ENCODE assay signal across 18 cellular contexts in the genomic region with DNA sequence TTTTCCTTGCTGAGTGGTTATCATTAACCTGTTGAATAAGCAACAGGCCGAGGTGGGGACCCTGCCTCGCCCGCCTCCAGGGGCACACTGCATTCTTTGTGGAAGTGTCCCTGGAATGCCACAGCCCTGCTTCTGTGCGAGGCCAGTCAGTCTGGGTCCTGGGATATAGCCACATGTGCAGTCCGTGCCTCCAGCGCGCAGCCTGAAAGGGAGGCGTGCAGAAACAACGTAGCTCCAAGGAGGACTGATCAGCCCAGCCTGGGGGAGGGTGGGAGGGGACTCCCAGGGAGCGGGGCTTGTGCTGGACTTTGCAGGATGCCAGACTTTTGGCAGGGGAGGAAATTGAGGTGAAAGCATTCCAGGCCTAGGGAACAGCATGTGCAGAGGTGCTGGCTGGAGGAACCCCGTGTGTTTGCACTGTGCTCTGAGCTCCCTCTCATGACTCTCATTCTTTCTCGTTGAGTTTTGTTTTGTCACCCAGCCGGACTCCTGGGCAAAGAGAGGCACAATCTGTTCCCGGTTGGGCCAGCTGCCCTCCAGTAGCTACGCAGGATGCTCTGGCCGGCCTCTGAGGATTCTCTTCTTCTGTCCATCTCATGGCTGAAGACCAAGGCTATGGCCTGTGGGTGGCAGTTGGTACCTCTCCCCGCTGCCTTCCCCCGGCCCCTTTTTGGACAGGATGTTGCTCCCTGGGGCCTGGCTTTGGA. TPM values are rescaled to one million over a fixed set of nuclear protein-coding genes. Genes with fewer than 3 reads are reported as not detected.
DNase-seq lines count a peak whose midpoint lies in the region; ATAC-seq, FAIRE-seq and TF ChIP-seq lines count a peak whose summit lies in the region.
"Had no signal": no experiment of that assay in that cellular context is flagged by ENCODE, and none has a peak within 500 bp of the region (broad histone marks: within the 10 kb centered on the region; RNA-seq: fewer than 3 reads in every experiment).

No MANE protein-coding gene starts in this region.

- no peaks in the 10 kb centered on the region for H3K27me3 Mint-ChIP-seq in HFFc6 (ENCODE audit: insufficient read depth)
- no peaks in the 10 kb centered on the region for H3K27me3 Mint-ChIP-seq in activated CD4-positive, alpha-beta T cell treated with anti-CD3 and anti-CD28 coated beads for 36 hours
- H3K27me3 Mint-ChIP-seq: activated CD4-positive, alpha-beta memory T cell treated with anti-CD3 and anti-CD28 coated beads for 36 hours; CD4-positive, alpha-beta T cell had no signal

- CTCF ChIA-PET in A549 (lab: Yijun Ruan, JAX) = interaction anchor here (0.7 to 1.3 kb wide), 6 partner anchors 9 to 78 kb away, joined by 3 to 4 read pairs (median 3); no protein-coding TSS in a partner anchor
- CTCF ChIA-PET in activated CD4-positive, alpha-beta T cell treated with anti-CD3 and anti-CD28 coated beads for 36 hours (lab: Charles Lee) = interaction anchor here (0.6 to 0.8 kb wide), 2 partner anchors 68 to 180 kb away, joined by 3 read pairs; no protein-coding TSS in a partner anchor

- no peaks in the 10 kb centered on the region for H3K36me3 Mint-ChIP-seq in HFFc6 (ENCODE audit: low read depth)
- H3K36me3 Mint-ChIP-seq in activated CD4-positive, alpha-beta T cell treated with anti-CD3 and anti-CD28 coated beads for 36 hours (ENCODE audit: low read depth) = peaks cover 16% of the 10 kb centered on the region

- TF ChIP-seq CTCF in A549 (IDR thresholded peaks at IDR 0.05) (no peak), HFFc6 (IDR thresholded peaks at IDR 0.05) (no peak), psoas muscle (IDR thresholded peaks at IDR 0.05) (no peak), sigmoid colon (IDR thresholded peaks at IDR 0.05) (no peak)

- H3K36me3 ChIP-seq in psoas muscle (ENCODE audit: insufficient read depth in 1 of 2, low read depth in 1 of 2) (no peaks in the 10 kb centered on the region), sigmoid colon (no peaks in the 10 kb centered on the region)
- H3K36me3 ChIP-seq: cardiac muscle cell, gastroesophageal sphincter had no signal

- no peak for ATAC-seq in A549
- ATAC-seq in psoas muscle = peak in 3 of 4 donors; percentile 54 to 82 (median 76)
- no peak for ATAC-seq in HG03520 (IDR thresholded peaks at IDR 0.05; ENCODE audit: unreplicated experiment)
- ATAC-seq in activated CD4-positive, alpha-beta T cell treated with anti-CD3 and anti-CD28 coated beads for 36 hours = no peak
- ATAC-seq: gastroesophageal sphincter, GM12878, mucosa of descending colon had no signal

- peaks cover 64% of the 10 kb centered on the region for H3K4me1 Mint-ChIP-seq in HFFc6 (ENCODE audit: low read depth)
- peaks cover 80% of the 10 kb centered on the region for H3K4me1 Mint-ChIP-seq in activated CD4-positive, alpha-beta T cell treated with anti-CD3 and anti-CD28 coated beads for 36 hours

- TF ChIP-seq POLR2A in A549 (IDR thresholded peaks at IDR 0.05; ENCODE audit: low read length) = no peak
- no peak for TF ChIP-seq POLR2A in sigmoid colon (IDR thresholded peaks at IDR 0.05)

- TF ChIP-seq EP300 in A549 (IDR thresholded peaks at IDR 0.05) = no peak
- peak in 1 of 4 donors; percentile 83 for TF ChIP-seq EP300 in sigmoid colon (IDR thresholded peaks at IDR 0.05)

- H3K4me3 Mint-ChIP-seq in HFFc6 = no peak overlapping the region
- H3K4me3 Mint-ChIP-seq in activated CD4-positive, alpha-beta T cell treated with anti-CD3 and anti-CD28 coated beads for 36 hours = no peak overlapping the region
- H3K4me3 Mint-ChIP-seq: activated CD4-positive, alpha-beta memory T cell treated with anti-CD3 and anti-CD28 coated beads for 36 hours; CD4-positive, alpha-beta T cell; neural crest cell; T-helper 2 cell treated with Interferon-gamma antibody and Interleukin-4, amounts not matched to agents 5 μg/mL and 100 μg/mL, for 36 hours had no signal

- POLR2A ChIA-PET in A549 (lab: Yijun Ruan, JAX) = interaction anchor here (0.8 kb wide), 1 partner anchor 39 kb away, joined by 3 read pairs; no protein-coding TSS in a partner anchor
- POLR2A ChIA-PET in activated CD4-positive, alpha-beta T cell treated with anti-CD3 and anti-CD28 coated beads for 36 hours (lab: Charles Lee) = no interaction called here

- 86% methylated on average over 18 of the region's 18 CpGs for WGBS in A549 (ENCODE audit: missing lambda C conversion rate)
- 44 to 65% (median 53%) methylated on average over 18 of the region's 18 CpGs for WGBS in psoas muscle, 3 donors
- WGBS in sigmoid colon, 2 donors = 91 to 93% methylated on average over 18 of the region's 18 CpGs

- FAIRE-seq in A549 (lab: Jason Lieb, UNC) = no peak
- FAIRE-seq: GM12878 had no signal

- no peak for DNase-seq in A549 (ENCODE audit: low read depth in 1 of 2, low spot score in 1 of 2)
- no peak for DNase-seq in HFFc6
- DNase-seq in islet precursor cell = peak; percentile 77
- DNase-seq in psoas muscle = peak in 1 of 2 donors; percentile 48
- DNase-seq in activated CD4-positive, alpha-beta T cell treated with anti-CD3 and anti-CD28 coated beads for 36 hours = no peak
- DNase-seq in NCI-H187 treated with DMSO at 0.1 percent for 48 hours (lab: John Stamatoyannopoulos, UW) = no peak
- no peak for DNase-seq in sigmoid colon
- DNase-seq: activated CD4-positive, alpha-beta memory T cell treated with anti-CD3 and anti-CD28 coated beads for 36 hours; CD4-positive, alpha-beta T cell; mucosa of descending colon; NCI-H1930; stimulated activated CD8-positive, alpha-beta memory T cell treated with anti-CD3 and anti-CD28 coated beads, Interleukin-4, amount 100 ng/mL, for 48 hours had no signal

- H3K4me3 ChIP-seq in A549 (no peak overlapping the region), psoas muscle (no peak overlapping the region), sigmoid colon (no peak overlapping the region)
- H3K4me3 ChIP-seq: cardiac muscle cell, gastroesophageal sphincter, GM12878, mucosa of descending colon had no signal

- H3K9me3 Mint-ChIP-seq in HFFc6 = no peaks in the 10 kb centered on the region
- H3K9me3 Mint-ChIP-seq in activated CD4-positive, alpha-beta T cell treated with anti-CD3 and anti-CD28 coated beads for 36 hours (ENCODE audit: low read depth) = no peaks in the 10 kb centered on the region
- H3K9me3 Mint-ChIP-seq: activated CD4-positive, alpha-beta memory T cell treated with anti-CD3 and anti-CD28 coated beads for 36 hours; CD4-positive, alpha-beta T cell; neural crest cell; T-helper 2 cell treated with Interferon-gamma antibody and Interleukin-4, amounts not matched to agents 5 μg/mL and 100 μg/mL, for 36 hours had no signal

- no peak for TF ChIP-seq RAD21 in A549 (conservative IDR thresholded peaks at IDR 0.05 in 1 of 2, IDR thresholded peaks at IDR 0.05 in 1 of 2)

- peak overlapping the region; percentile 15 to 65; a peak in 2 of 6 replicates for H3K27ac ChIP-seq in A549
- no peak overlapping the region for H3K27ac ChIP-seq in psoas muscle
- H3K27ac ChIP-seq in sigmoid colon = peak overlapping the region in 1 of 4 donors; percentile 55
- H3K27ac ChIP-seq: cardiac muscle cell, gastroesophageal sphincter had no signal

- intact Hi-C loops in psoas muscle (cut with DNase I) = no loop called here
- intact Hi-C loops in activated CD4-positive, alpha-beta T cell treated with anti-CD3 and anti-CD28 coated beads for 36 hours (cut with DNase I, micrococcal nuclease) = no loop called here
- intact Hi-C loops in sigmoid colon (cut with DNase I) = no loop called here

- H3K9me3 ChIP-seq in A549 (no peaks in the 10 kb centered on the region), psoas muscle (no peaks in the 10 kb centered on the region), sigmoid colon (no peaks in the 10 kb centered on the region)
- H3K9me3 ChIP-seq: gastroesophageal sphincter, mucosa of descending colon had no signal

- H3K4me2 ChIP-seq in A549 = peak overlapping the region; percentile 28; the same call in 1 of the 3 replicates

- H3K4me1 ChIP-seq in A549 (peaks cover 90% of the 10 kb centered on the region), psoas muscle (peaks cover 3% of the 10 kb centered on the region), sigmoid colon (peaks cover 0 to 46% (median 13%) of the 10 kb centered on the region in 4 donors)

- H3K27me3 ChIP-seq in psoas muscle (ENCODE audit: insufficient read depth in 3 of 3, low read length in 2 of 3) (peaks cover 0 to 2% (median 0%) of the 10 kb centered on the region in 3 donors), sigmoid colon (no peaks in the 10 kb centered on the region)
- H3K27me3 ChIP-seq: cardiac muscle cell, gastroesophageal sphincter had no signal

- H3K27ac Mint-ChIP-seq in HFFc6 = peak overlapping the region; percentile 13; the same call in 1 of the 2 replicates
- no peak overlapping the region for H3K27ac Mint-ChIP-seq in activated CD4-positive, alpha-beta T cell treated with anti-CD3 and anti-CD28 coated beads for 36 hours
- H3K27ac Mint-ChIP-seq: activated CD4-positive, alpha-beta memory T cell treated with anti-CD3 and anti-CD28 coated beads for 36 hours; T-helper 2 cell treated with Interferon-gamma antibody and Interleukin-4, amounts not matched to agents 5 μg/mL and 100 μg/mL, for 36 hours had no signal

TF ChIP-seq in A549, 52 proteins besides CTCF, POLR2A, EP300 and RAD21 (continues in another document):
- no peak for TF ChIP-seq RFX5 (IDR thresholded peaks at IDR 0.05)
- TF ChIP-seq, protein P1, sequence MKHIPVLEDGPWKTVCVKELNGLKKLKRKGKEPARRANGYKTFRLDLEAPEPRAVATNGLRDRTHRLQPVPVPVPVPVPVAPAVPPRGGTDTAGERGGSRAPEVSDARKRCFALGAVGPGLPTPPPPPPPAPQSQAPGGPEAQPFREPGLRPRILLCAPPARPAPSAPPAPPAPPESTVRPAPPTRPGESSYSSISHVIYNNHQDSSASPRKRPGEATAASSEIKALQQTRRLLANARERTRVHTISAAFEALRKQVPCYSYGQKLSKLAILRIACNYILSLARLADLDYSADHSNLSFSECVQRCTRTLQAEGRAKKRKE (CRISPR knock-in tag; IDR thresholded peaks at IDR 0.05; ENCODE audit: low read depth) = no peak

RNA-seq across cellular contexts. Expression of a gene that starts 39.7 kb away (rescaled TPM):
- polyA plus RNA-seq in A549 (2011; rRNA removed) = 37.8 and 44.4 TPM in 2 replicates
- 146 and 175 TPM in 2 replicates for polyA plus RNA-seq in A549 (2012; cell fraction: cytosol; rRNA removed)
- 151 and 164 TPM in 2 replicates for polyA plus RNA-seq in A549 (2012; cell fraction: nucleus; rRNA removed)
- polyA plus RNA-seq in A549 (2017; fragmentation: RNase III; extraction: RNeasy Plus Mini Kit Qiagen cat#74134 plus additional on column Dnase treatment) = 66.4 to 78.8 TPM (median 66.9 TPM) in 3 replicates
- 26.0 and 43.0 TPM in 2 replicates for polyA minus RNA-seq in A549 (2011; rRNA and poly(A)+ RNA removed)
- 10 to 100 TPM; 36.3 to 60.3 (median 57.2) TPM for total RNA-seq in HFFc6 (2021; fragmentation: NEBNext Ultra II Directional; extraction: Animal tissue kit (Norgen Biotek cat#: 25700))
- 100 to 1,000 TPM in 1 of 4 donors, 10 to 100 TPM in 3; 16.1 to 101 (median 25.9) TPM for total RNA-seq in psoas muscle
- 100 to 1,000 TPM in 1 of 3 donors, 10 to 100 TPM in 2; 20.0 to 182 (median 42.9) TPM for polyA plus RNA-seq in psoas muscle
- total RNA-seq in activated CD4-positive, alpha-beta T cell treated with anti-CD3 and anti-CD28 coated beads for 36 hours = 100 to 1,000 TPM; 109 to 114 TPM
- 10 to 100 TPM; 27.7 to 46.0 (median 34.2) TPM for total RNA-seq in sigmoid colon
- 100 to 1,000 TPM in 2 of 3 donors, 10 to 100 TPM in 1; 67.9 to 115 (median 110) TPM for polyA plus RNA-seq in sigmoid colon

Comparison
In these comparisons a context has a peak if more than half of its experiments do, and no peak if none do; other contexts are left out.
1. ATAC-seq: peak in psoas muscle (3 of 4); none in A549 (0 of 2), HG03520 (single experiment) and activated CD4-positive, alpha-beta T cell treated with anti-CD3 and anti-CD28 coated beads for 36 hours (single experiment).